ENCODE assay signal across 8 cellular contexts in the genomic region with DNA sequence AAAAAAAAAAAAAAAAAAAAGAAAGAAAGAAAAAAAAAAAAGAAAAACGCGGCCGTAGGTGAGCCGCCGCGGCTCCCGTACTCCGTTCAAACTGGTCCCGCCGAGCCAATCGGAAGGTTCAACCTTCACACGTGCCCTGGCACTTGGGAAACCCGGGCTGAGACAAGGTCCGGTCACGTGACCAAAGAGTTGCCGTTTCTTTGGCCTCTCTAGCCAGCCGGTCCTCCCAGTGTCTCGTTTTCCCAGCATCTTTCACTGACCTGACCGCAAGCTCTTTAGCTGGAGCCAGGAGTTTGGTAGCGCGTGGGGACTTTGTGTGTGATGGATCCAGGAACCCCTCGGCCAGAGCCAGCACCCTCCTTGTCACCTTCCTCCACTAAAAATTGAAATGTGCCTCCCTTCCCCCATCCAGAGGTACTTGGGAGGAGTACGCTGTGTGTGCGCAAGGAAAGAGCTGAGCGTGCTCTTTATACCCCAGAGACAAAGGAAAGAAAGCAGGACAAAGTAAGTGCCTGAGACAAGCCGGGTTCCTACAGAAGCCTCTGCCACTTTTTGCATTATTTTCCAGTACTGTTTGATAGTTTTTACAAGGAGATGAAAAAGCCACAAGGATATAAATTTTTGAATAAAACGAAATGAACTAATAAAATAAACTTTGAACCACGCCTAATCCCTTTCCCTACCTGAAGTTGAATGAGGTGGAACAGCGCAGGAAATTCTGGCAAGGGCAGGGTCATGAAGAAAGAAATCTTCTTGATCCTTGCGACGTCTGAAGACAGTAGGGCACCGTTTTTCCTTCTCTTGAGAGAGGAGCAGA. TPM values are rescaled to one million over a fixed set of nuclear protein-coding genes. Genes with fewer than 3 reads are reported as not detected.
DNase-seq lines count a peak whose midpoint lies in the region; ATAC-seq and TF ChIP-seq lines count a peak whose summit lies in the region.

No MANE protein-coding gene starts in this region.

- peak overlapping the region; percentile 94 for H3K4me2 ChIP-seq in DND-41 (ENCODE audit: insufficient read depth, low read length)

- H3K79me2 ChIP-seq in DND-41 (ENCODE audit: insufficient read depth, low read length), result peaks cover 68% of the 10 kb centered on the region

- CTCF ChIA-PET in RWPE1 (lab: Yijun Ruan, JAX), result interaction anchor here (0.6 kb wide), 2 partner anchors 11 to 35 kb away, joined by 3 read pairs; no protein-coding TSS in a partner anchor

- H2AFZ ChIP-seq in DND-41 (ENCODE audit: low read depth, low read length), result peak overlapping the region; percentile 85

- intact Hi-C loops in natural killer cell (cut with micrococcal nuclease), result loop anchor here (1.0 to 5.0 kb wide), 4 partner anchors 11 to 70 kb away; a partner anchor contains a TSS

- H3K9me3 Mint-ChIP-seq in natural killer cell, result no peaks in the 10 kb centered on the region

- H4K20me1 ChIP-seq in DND-41 (ENCODE audit: insufficient read depth, low read length), result peaks cover 33% of the 10 kb centered on the region

- POLR2A ChIA-PET in RWPE1 (lab: Yijun Ruan, JAX; ENCODE audit: low non-redundant PET), result interaction anchor here (1.5 kb wide), 1 partner anchor 11 kb away, joined by 8 read pairs; a partner anchor contains a TSS

- H3K27me3 Mint-ChIP-seq in natural killer cell (ENCODE audit: low read depth in 2 of 2), result no peaks in the 10 kb centered on the region

- peak overlapping the region; percentile 91 to 96 for H3K27ac Mint-ChIP-seq in natural killer cell

- H3K9me3 ChIP-seq in DND-41 (ENCODE audit: insufficient read depth, low read length, severe bottlenecking), result no peaks in the 10 kb centered on the region

- peak overlapping the region; percentile 73 for H3K9ac ChIP-seq in DND-41 (ENCODE audit: low read depth, low read length)

- peaks cover 38% of the 10 kb centered on the region for H3K36me3 ChIP-seq in DND-41 (ENCODE audit: insufficient read depth, low read length)

- peaks cover 32% of the 10 kb centered on the region for H3K4me1 ChIP-seq in DND-41 (ENCODE audit: insufficient read depth, low read length)

- peak overlapping the region; percentile 50 to 71 for H3K4me3 ChIP-seq in DND-41 (ENCODE audit: low read depth in 1 of 2, low read length in 2 of 2)

- H3K27me3 ChIP-seq in DND-41 (ENCODE audit: insufficient read depth, low read length, poor library complexity), result no peaks in the 10 kb centered on the region

- peaks cover 26 to 42% of the 10 kb centered on the region in 2 donors for H3K4me1 Mint-ChIP-seq in natural killer cell

- DNase-seq in DND-41 (peak; percentile 97), H4 (ENCODE audit: low spot score) (peak; percentile 99), LoVo (ENCODE audit: low spot score) (peak; percentile 96), RWPE1 (ENCODE audit: low spot score) (peak; percentile 97), fibroblast of peridontal ligament (ENCODE audit: extremely low read depth) (peak; percentile 99), natural killer cell (peak; percentile 87)
- DNase-seq in activated T-helper 9 cell treated with anti-CD3 and anti-CD28 coated beads, Interleukin-2, amount 50 U/mL, for 16 hours (ENCODE audit: low read depth), result peak; percentile 88
- DNase-seq in stimulated activated naive CD4-positive, alpha-beta T cell (lab: John Stamatoyannopoulos, UW), result peak; percentile 81 to 93 (median 92)

- peak overlapping the region; percentile 93 for H3K4me3 Mint-ChIP-seq in natural killer cell

- peak overlapping the region; percentile 92 for H3K27ac ChIP-seq in DND-41 (ENCODE audit: low read length)
- H3K27ac ChIP-seq in RWPE1, result peak overlapping the region; percentile 91

- TF ChIP-seq CTCF in DND-41 (IDR thresholded peaks at IDR 0.05; ENCODE audit: borderline replicate concordance, extremely low read depth, low read length, poor library complexity, severe bottlenecking) (no peak), RWPE1 (conservative IDR thresholded peaks at IDR 0.05; ENCODE audit: low read depth) (no peak), natural killer cell (IDR thresholded peaks at IDR 0.05) (no peak)

- H3K36me3 Mint-ChIP-seq in natural killer cell, result no peaks in the 10 kb centered on the region

- ATAC-seq in DND-41 (ENCODE audit: insufficient read depth, low read depth) (peak; percentile 81), natural killer cell (peak; percentile 87 to 97 (median 95))

RNA-seq across cellular contexts. Expression of a gene that starts 1.0 kb away (rescaled TPM):
- total RNA-seq in H4 (2014; rRNA removed; shearing (Covaris generic)), result 30.1 and 33.0 TPM in 2 replicates
- total RNA-seq in natural killer cell, result 10 to 100 TPM; 56.8 to 66.6 (median 58.2) TPM

RNA-seq across cellular contexts. Expression of a gene that starts 11.7 kb away (rescaled TPM):
- total RNA-seq in H4 (2014; rRNA removed; shearing (Covaris generic)), result 238 and 271 TPM in 2 replicates
- total RNA-seq in natural killer cell, result 100 to 1,000 TPM; 217 to 228 (median 219) TPM

RNA-seq across cellular contexts. Expression of a gene that starts 14.5 kb away (rescaled TPM):
- 85.4 and 94.4 TPM in 2 replicates for total RNA-seq in H4 (2014; rRNA removed; shearing (Covaris generic))
- 10 to 100 TPM; 42.2 to 51.3 (median 44.2) TPM for total RNA-seq in natural killer cell

RNA-seq across cellular contexts. Expression of a gene that starts 26.3 kb away (rescaled TPM):
- 6.4 and 12.7 TPM in 2 replicates for total RNA-seq in H4 (2014; rRNA removed; shearing (Covaris generic))
- 1 to 10 TPM; 2.2 to 3.2 (median 2.9) TPM for total RNA-seq in natural killer cell

RNA-seq across cellular contexts. Expression of a gene that starts 28.8 kb away (rescaled TPM):
- total RNA-seq in H4 (2014; rRNA removed; shearing (Covaris generic)), result 0.06 TPM in 1 of 2 replicates, not detected in the other
- not detected for total RNA-seq in natural killer cell

Comparison
In these comparisons a context has a peak if more than half of its experiments do, and no peak if none do; other contexts are left out.
1. Peak in every context shown above with its lines: DNase-seq, ATAC-seq, H3K4me3 ChIP-seq and H3K27ac ChIP-seq.